ENCODE assay signal across 8 cellular contexts in genomic region chr7:129053938-129054437, GRCh38. TPM values are rescaled to one million over a fixed set of nuclear protein-coding genes. Genes with fewer than 3 reads are reported as not detected.
DNase-seq lines count a peak whose midpoint lies in the region; ATAC-seq and TF ChIP-seq lines count a peak whose summit lies in the region.

No MANE protein-coding gene starts in this region.

- no peak for TF ChIP-seq CTCF in HFF-Myc (IDR thresholded peaks at IDR 0.05; ENCODE audit: low read depth, low read length, missing control alignments)

- peak overlapping the region; percentile 97 to 100 for H3K27ac Mint-ChIP-seq in activated naive CD4-positive, alpha-beta T cell treated with anti-CD3 and anti-CD28 coated beads, Interleukin-2, amount 50 U/mL, for 72 hours
- peak overlapping the region; percentile 100 for H3K27ac Mint-ChIP-seq in stimulated activated naive CD8-positive, alpha-beta T cell treated with anti-CD3 and anti-CD28 coated beads, Interleukin-15, amount 100 ng/mL, for 72 hours

- no peaks in the 10 kb centered on the region for H3K9me3 ChIP-seq in iPS-18c (ENCODE audit: control insufficient read depth, insufficient read depth, low read length)

- no peaks in the 10 kb centered on the region for H3K9me3 Mint-ChIP-seq in activated naive CD4-positive, alpha-beta T cell treated with anti-CD3 and anti-CD28 coated beads, Interleukin-2, amount 50 U/mL, for 72 hours
- no peaks in the 10 kb centered on the region for H3K9me3 Mint-ChIP-seq in stimulated activated naive CD8-positive, alpha-beta T cell treated with anti-CD3 and anti-CD28 coated beads, Interleukin-15, amount 100 ng/mL, for 72 hours

- H3K27me3 Mint-ChIP-seq in stimulated activated naive CD8-positive, alpha-beta T cell treated with anti-CD3 and anti-CD28 coated beads, Interleukin-15, amount 100 ng/mL, for 72 hours: no peaks in the 10 kb centered on the region

- peak overlapping the region; percentile 94 to 95 for H3K4me3 Mint-ChIP-seq in stimulated activated naive CD8-positive, alpha-beta T cell treated with anti-CD3 and anti-CD28 coated beads, Interleukin-15, amount 100 ng/mL, for 72 hours

- peaks cover 50% of the 10 kb centered on the region for H3K4me1 Mint-ChIP-seq in stimulated activated naive CD8-positive, alpha-beta T cell treated with anti-CD3 and anti-CD28 coated beads, Interleukin-15, amount 100 ng/mL, for 72 hours

- DNase-seq in AML-193 (lab: John Stamatoyannopoulos, UW): peak; percentile 41 to 45
- no peak for DNase-seq in HFF-Myc (ENCODE audit: extremely low read depth, low read depth)
- DNase-seq in activated naive CD4-positive, alpha-beta T cell treated with anti-CD3 and anti-CD28 coated beads, Interleukin-2, amount 50 U/mL, for 72 hours (ENCODE audit: low spot score in 2 of 2): no peak
- DNase-seq in stimulated activated naive CD8-positive, alpha-beta T cell treated with anti-CD3 and anti-CD28 coated beads, Interleukin-15, amount 100 ng/mL, for 72 hours: no peak
- no peak for DNase-seq in NOMO-1 treated with dmso at 0.1 percent for 144 hours (lab: John Stamatoyannopoulos, UW; ENCODE audit: unreplicated experiment)
- no peak for DNase-seq in mesenteric fat pad (ENCODE audit: low spot score)

- peaks cover 26 to 33% of the 10 kb centered on the region in 2 donors for H3K36me3 Mint-ChIP-seq in activated naive CD4-positive, alpha-beta T cell treated with anti-CD3 and anti-CD28 coated beads, Interleukin-2, amount 50 U/mL, for 72 hours

- H3K4me3 ChIP-seq in HFF-Myc (replicated peaks; ENCODE audit: low read depth, low read length): peak overlapping the region; percentile 95
- H3K4me3 ChIP-seq in iPS-18c (ENCODE audit: insufficient read depth, low read depth, low read length): peak overlapping the region; percentile 94

- ATAC-seq in activated naive CD4-positive, alpha-beta T cell treated with anti-CD3 and anti-CD28 coated beads, Interleukin-2, amount 50 U/mL, for 72 hours: peak in 1 of 2 donors; percentile 6
- no peak for ATAC-seq in stimulated activated naive CD8-positive, alpha-beta T cell treated with anti-CD3 and anti-CD28 coated beads, Interleukin-15, amount 100 ng/mL, for 72 hours
- no peak for ATAC-seq in GM19351 (IDR thresholded peaks at IDR 0.05; ENCODE audit: unreplicated experiment)

RNA-seq across cellular contexts. Expression of gene TNPO3, which starts 0.9 kb away (rescaled TPM):
- total RNA-seq in activated naive CD4-positive, alpha-beta T cell treated with anti-CD3 and anti-CD28 coated beads, Interleukin-2, amount 50 U/mL, for 72 hours: 10 to 100 TPM; 60.4 to 67.3 TPM
- total RNA-seq in mesenteric fat pad: 34.7 TPM

Comparison
In these comparisons a context has a peak if more than half of its experiments do, and no peak if none do; other contexts are left out.
1. DNase-seq: peak in AML-193 (2 of 2); none in HFF-Myc (single experiment), activated naive CD4-positive, alpha-beta T cell treated with anti-CD3 and anti-CD28 coated beads, Interleukin-2, amount 50 U/mL, for 72 hours (0 of 2), stimulated activated naive CD8-positive, alpha-beta T cell treated with anti-CD3 and anti-CD28 coated beads, Interleukin-15, amount 100 ng/mL, for 72 hours (0 of 2), NOMO-1 treated with dmso at 0.1 percent for 144 hours (single experiment) and mesenteric fat pad (single experiment).